ENCODE assay signal across 18 cellular contexts in genomic region chr4:182258441-182259031, GRCh38. TPM values are rescaled to one million over a fixed set of nuclear protein-coding genes. Genes with fewer than 3 reads are reported as not detected.
DNase-seq lines count a peak whose midpoint lies in the region; ATAC-seq, FAIRE-seq and TF ChIP-seq lines count a peak whose summit lies in the region.
"Had no signal": no experiment of that assay in that cellular context is flagged by ENCODE, and none has a peak within 500 bp of the region (broad histone marks: within the 10 kb centered on the region; RNA-seq: fewer than 3 reads in every experiment).

No MANE protein-coding gene starts in this region.

- no peak overlapping the region for H2AFZ ChIP-seq in H1 (ENCODE audit: low read length)
- H2AFZ ChIP-seq: GM23248 had no signal

- H3K14ac ChIP-seq in H1 (ENCODE audit: insufficient read length), result no peak overlapping the region

- CTCF ChIA-PET in H1 (lab: Charles Lee; ENCODE audit: partially characterized antibody), result no interaction called here

- H3K9ac ChIP-seq in HUES6 (ENCODE audit: low read length) (no peak overlapping the region), H1 (replicated peaks in 1 of 4; ENCODE audit: extremely low read depth in 1 of 4, low read depth in 3 of 4, low read length in 3 of 4) (no peak overlapping the region)
- H3K9ac ChIP-seq: GM23248, KMS-11 had no signal

- H3K18ac ChIP-seq in H1 (ENCODE audit: extremely low read depth, low read length), result no peak overlapping the region; the same call in 1 of the 2 replicates

- POLR2A ChIA-PET in H1 (lab: Charles Lee; ENCODE audit: partially characterized antibody), result interaction anchor here (0.6 to 1.5 kb wide), 2 partner anchors 113 to 115 kb away, joined by 3 read pairs; no protein-coding TSS in a partner anchor

- H3K4ac ChIP-seq in H1 (replicated peaks; ENCODE audit: insufficient read length, low read depth, low read length), result no peak overlapping the region

- no peak overlapping the region for H3K56ac ChIP-seq in H1 (replicated peaks; ENCODE audit: insufficient read length, low read depth, low read length)

- TF ChIP-seq POLR2A in H1 (IDR thresholded peaks at IDR 0.05; ENCODE audit: control extremely low read depth in 1 of 2, low read depth in 2 of 2, low read length in 2 of 2), result no peak

- no peak overlapping the region for H4K8ac ChIP-seq in H1 (ENCODE audit: extremely low read depth, insufficient read depth, low read length)

- H3K27me3 ChIP-seq in HUES6 (ENCODE audit: control insufficient read depth, insufficient read depth, low read length) (no peaks in the 10 kb centered on the region), H1 (replicated peaks in 1 of 4; ENCODE audit: control insufficient read depth in 3 of 4, extremely low read depth in 1 of 4, insufficient read depth in 3 of 4, low read length in 3 of 4) (no peaks in the 10 kb centered on the region)
- H3K27me3 ChIP-seq: BE2C had no signal

- TF ChIP-seq RAD21 in H1 (IDR thresholded peaks at IDR 0.05 in 1 of 2, conservative IDR thresholded peaks at IDR 0.05 in 1 of 2; ENCODE audit: low read depth in 2 of 2, low read length in 2 of 2), result no peak

- no peak for TF ChIP-seq CTCF in H1 (IDR thresholded peaks at IDR 0.05; ENCODE audit: control extremely low read depth in 1 of 3, insufficient read depth in 1 of 3, low read depth in 1 of 3, low read length in 3 of 3)

- no peak overlapping the region for H2BK15ac ChIP-seq in H1 (ENCODE audit: low read length)

- H4K20me1 ChIP-seq in H1 (replicated peaks in 1 of 2; ENCODE audit: control insufficient read depth in 1 of 2, insufficient read depth in 2 of 2, low read length in 2 of 2), result no peaks in the 10 kb centered on the region

- WGBS in H1 (ENCODE audit: extremely low coverage in 1 of 2, insufficient coverage in 1 of 2, insufficient read length in 1 of 2, insufficient replicate concordance in 2 of 2, low coverage in 1 of 2, low lambda C conversion rate in 2 of 2, missing lambda C conversion rate in 1 of 2), 2 experiments, result 13% methylated on average over 4 of the region's 4 CpGs; no CpG with 5 or more reads in 1 of the 2 experiments

- H3K4me3 ChIP-seq in HUES6 (ENCODE audit: low read depth, low read length), result peak overlapping the region; percentile 0; the same call in 1 of the 2 replicates
- H3K4me3 ChIP-seq in H1 (ENCODE audit: extremely low read depth in 1 of 4, insufficient read depth in 2 of 4, low read depth in 3 of 4, low read length in 4 of 4), result peak overlapping the region in 1 of 4 experiments; percentile 22; a peak in 1 of 8 replicates
- H3K4me3 ChIP-seq: A549, GM23248 had no signal

- H2BK5ac ChIP-seq in H1 (ENCODE audit: low read depth, low read length), result no peak overlapping the region

- H3K4me1 ChIP-seq in HUES6 (ENCODE audit: control insufficient read depth, insufficient read depth, low read length), result peaks cover 47% of the 10 kb centered on the region
- H3K4me1 ChIP-seq in H1 (replicated peaks in 1 of 4; ENCODE audit: control insufficient read depth in 3 of 4, insufficient read depth in 4 of 4, low read length in 3 of 4), result peaks cover 0 to 29% (median 11%) of the 10 kb centered on the region in 4 experiments; a peak in 5 of 7 replicates
- H3K4me1 ChIP-seq: A549, BE2C had no signal

- H3K36me3 ChIP-seq in HUES6 (ENCODE audit: control insufficient read depth, insufficient read depth, low read length) (no peaks in the 10 kb centered on the region), H1 (ENCODE audit: control insufficient read depth in 2 of 4, insufficient read depth in 4 of 4, low read length in 3 of 4) (no peaks in the 10 kb centered on the region)
- H3K36me3 ChIP-seq: BE2C had no signal

- no peak for TF ChIP-seq EP300 in H1 (IDR thresholded peaks at IDR 0.05; ENCODE audit: borderline replicate concordance in 1 of 2, low read depth in 2 of 2, low read length in 2 of 2)

- no peak overlapping the region for H2BK20ac ChIP-seq in H1 (ENCODE audit: low read length)

- FAIRE-seq in H1 (lab: Jason Lieb, UNC), result peak; percentile 58
- FAIRE-seq: A549, GM12892, HepG2 had no signal

- ATAC-seq in HG02973 (IDR thresholded peaks at IDR 0.05; ENCODE audit: unreplicated experiment), result no peak
- ATAC-seq in GM19452 (IDR thresholded peaks at IDR 0.05; ENCODE audit: unreplicated experiment), result no peak
- ATAC-seq: A549, HepG2 had no signal

- no peaks in the 10 kb centered on the region for H3K23me2 ChIP-seq in H1 (ENCODE audit: low read depth, low read length)

- H3K9me3 ChIP-seq in HUES6 (ENCODE audit: control insufficient read depth, insufficient read depth, low read depth, low read length), result no peaks in the 10 kb centered on the region
- no peaks in the 10 kb centered on the region for H3K9me3 ChIP-seq in H1 (ENCODE audit: insufficient read depth in 2 of 2, low read depth in 1 of 2, low read length in 1 of 2)
- H3K9me3 ChIP-seq: A549, BE2C had no signal

- H4K91ac ChIP-seq in H1 (replicated peaks; ENCODE audit: insufficient read length, low read length), result no peak overlapping the region

- H3K79me1 ChIP-seq in H1 (ENCODE audit: low read depth, low read length), result no peaks in the 10 kb centered on the region

- H3K27ac ChIP-seq in HUES6 (ENCODE audit: low read depth, low read length), result peak overlapping the region; percentile 60
- peak overlapping the region; percentile 29; the same call in 1 of the 2 replicates for H3K27ac ChIP-seq in H1 (ENCODE audit: low read depth, low read length)
- H3K27ac ChIP-seq: A549, C4-2B, GM23248, KMS-11 had no signal

- H3K79me2 ChIP-seq in H1 (ENCODE audit: control insufficient read depth in 1 of 2, insufficient read depth in 2 of 2, low read length in 2 of 2), result no peaks in the 10 kb centered on the region

- no peak overlapping the region; the same call in 1 of the 2 replicates for H2BK12ac ChIP-seq in H1 (ENCODE audit: low read depth, low read length)

- H3K23ac ChIP-seq in H1 (ENCODE audit: insufficient read length), result no peak overlapping the region

- DNase-seq in H1 (ENCODE audit: low read depth in 1 of 2, low spot score in 2 of 2) (no peak), medulla oblongata (ENCODE audit: extremely low spot score) (peak; percentile 64), DMS79 (lab: John Stamatoyannopoulos, UW) (no peak)
- DNase-seq: BE2C; CD4-positive, alpha-beta memory T cell; DND-41; GDM1; GM23248; HCEC 1CT; HFFc6 had no signal

- H2BK120ac ChIP-seq in H1 (replicated peaks; ENCODE audit: low read depth, low read length), result no peak overlapping the region

- no peak overlapping the region for H2AK5ac ChIP-seq in H1 (ENCODE audit: low read depth, low read length)

- H3K4me2 ChIP-seq in H1 (ENCODE audit: insufficient read depth in 1 of 2, low read depth in 2 of 2, low read length in 2 of 2), result peak overlapping the region; percentile 31 to 69; a peak in 2 of 4 replicates
- H3K4me2 ChIP-seq: A549, KMS-11 had no signal

- H4K5ac ChIP-seq in H1 (ENCODE audit: insufficient read length, low read depth, low read length), result peak overlapping the region; percentile 52

TF ChIP-seq in H1, 55 proteins besides CTCF, POLR2A, EP300 and RAD21 (continues in another document):
- peak; percentile 41; the same call in 1 of the 2 replicates for TF ChIP-seq POU5F1 (IDR thresholded peaks at IDR 0.05; ENCODE audit: low read depth, low read length)

RNA-seq across cellular contexts. Expression of gene TENM3, which starts 15.3 kb away (rescaled TPM):
- total RNA-seq in H1 (2021; fragmentation: NEBNext Ultra II Directional; extraction: Animal tissue kit (Norgen Biotek cat#: 25700)), result 67.0 and 69.3 TPM in 2 replicates
- 36.9 and 53.4 TPM in 2 replicates for polyA plus RNA-seq in H1 (2011; rRNA removed)
- polyA plus RNA-seq in H1 (2011; cell fraction: cytosol; rRNA removed), result 40.7 TPM
- polyA plus RNA-seq in H1 (2011; cell fraction: nucleus; rRNA removed), result 118 TPM
- 26.3 to 39.5 TPM (median 35.6 TPM) in 4 replicates for polyA plus RNA-seq in H1 (2012, experiment 1 of 2)
- polyA plus RNA-seq in H1 (2012, experiment 2 of 2), result 1.8 TPM
- 79.4 TPM for polyA plus RNA-seq in H1 (2013, experiment 1 of 2)
- polyA plus RNA-seq in H1 (2013, experiment 2 of 2), result 74.1 TPM
- polyA minus RNA-seq in H1 (2011; rRNA and poly(A)+ RNA removed), result 187 and 223 TPM in 2 replicates
- 110 TPM for polyA minus RNA-seq in H1 (2011; cell fraction: cytosol; rRNA and poly(A)+ RNA removed)
- 335 TPM for polyA minus RNA-seq in H1 (2011; cell fraction: nucleus; rRNA and poly(A)+ RNA removed)
- total RNA-seq: CD4-positive, alpha-beta memory T cell had no signal
- polyA plus RNA-seq: CD4-positive, alpha-beta memory T cell; HepG2 had no signal
